Comparison of ENCODE assay signal across 1 cellular context in genomic region chr5:89457411-89458329, GRCh38.
TF ChIP-seq lines count a peak whose summit lies in the region.

No MANE protein-coding gene starts in this region.

TF ChIP-seq in HepG2, 621 proteins besides CTCF, POLR2A, EP300 and RAD21 (continued from another document):
- no peak for TF ChIP-seq ZNF280B (CRISPR knock-in tag; IDR thresholded peaks at IDR 0.05; ENCODE audit: borderline replicate concordance)
- no peak for TF ChIP-seq GPN1 (CRISPR knock-in tag; IDR thresholded peaks at IDR 0.05; ENCODE audit: borderline replicate concordance)
- no peak for TF ChIP-seq POLR2G (IDR thresholded peaks at IDR 0.05; ENCODE audit: low read depth, low read length)
